ENCODE assay signal across 23 cellular contexts in the genomic region with DNA sequence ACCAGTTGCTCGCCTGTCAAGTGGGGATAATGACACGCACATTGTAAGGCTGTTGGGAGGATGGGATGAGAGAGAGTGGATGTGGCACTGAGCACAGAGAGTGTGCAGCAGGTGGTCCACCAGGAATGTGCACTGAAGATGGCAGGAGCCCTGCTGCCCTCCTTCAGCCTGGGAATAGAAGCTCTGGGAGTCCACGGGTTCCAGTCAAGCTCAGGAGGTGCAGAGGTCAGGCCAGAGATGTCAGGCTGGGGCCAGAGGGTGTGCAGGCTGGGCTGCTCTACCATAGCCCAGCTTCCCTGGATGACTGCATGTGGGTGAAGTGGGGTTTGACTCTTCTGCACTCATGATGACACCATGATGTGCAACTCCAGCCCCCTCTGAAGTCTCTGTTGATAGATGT. TPM values are rescaled to one million over a fixed set of nuclear protein-coding genes. Genes with fewer than 3 reads are reported as not detected.
DNase-seq lines count a peak whose midpoint lies in the region; ATAC-seq and TF ChIP-seq lines count a peak whose summit lies in the region.
"Had no signal": no experiment of that assay in that cellular context is flagged by ENCODE, and none has a peak within 500 bp of the region (broad histone marks: within the 10 kb centered on the region; RNA-seq: fewer than 3 reads in every experiment).

No MANE protein-coding gene starts in this region.

- H3K27me3 ChIP-seq in heart left ventricle, result no peaks in the 10 kb centered on the region
- H3K27me3 ChIP-seq in tibial artery, result peaks cover 0 to 2% of the 10 kb centered on the region in 2 donors
- peaks cover 0 to 3% (median 0%) of the 10 kb centered on the region in 3 experiments for H3K27me3 ChIP-seq in neuronal stem cell (ENCODE audit: control insufficient read depth in 3 of 3, insufficient read depth in 3 of 3, low read depth in 1 of 3, low read length in 3 of 3)
- H3K27me3 ChIP-seq: BE2C; BLaER1 treated with 17β-estradiol and CSF1 and Interleukin-3, amounts not matched to agents 10 nM and 100 nM had no signal

- no peak overlapping the region for H3K4me2 ChIP-seq in neuronal stem cell (ENCODE audit: insufficient read depth, low read length, poor library complexity, severe bottlenecking)
- H3K4me2 ChIP-seq: A549; BLaER1 treated with 17β-estradiol and CSF1 and Interleukin-3, amounts not matched to agents 10 nM and 100 nM had no signal

- ATAC-seq in heart left ventricle, result no peak
- ATAC-seq: A549 had no signal

- H2BK5ac ChIP-seq in neuronal stem cell (ENCODE audit: low read length), result no peak overlapping the region

- DNase-seq in cardiac septum (ENCODE audit: low spot score) (peak; percentile 47), heart left ventricle (no peak), posterior vena cava (ENCODE audit: low spot score) (peak; percentile 26), tibial artery (peak; percentile 5 to 32), neuronal stem cell (ENCODE audit: low spot score) (no peak), NAMALWA (ENCODE audit: low spot score) (no peak), NCI-H226 (no peak)
- DNase-seq: 8988T; ACHN; AML-193; BE2C; CD4-positive, alpha-beta T cell; CD8-positive, alpha-beta memory T cell; DMS 273 treated with DMSO at 0.1 percent for 48 hours; DMS79; EL; GF-D8; GOT3; H7; HCEC 1CT had no signal

- no peak for TF ChIP-seq POLR2A in heart left ventricle (IDR thresholded peaks at IDR 0.05)

- H3K79me1 ChIP-seq in neuronal stem cell (ENCODE audit: low read depth, low read length), result no peaks in the 10 kb centered on the region

- H3K9ac ChIP-seq in neuronal stem cell (ENCODE audit: low read depth, low read length, poor library complexity), result no peak overlapping the region
- H3K9ac ChIP-seq: BLaER1 treated with 17β-estradiol and CSF1 and Interleukin-3, amounts not matched to agents 10 nM and 100 nM had no signal

- H2AFZ ChIP-seq in neuronal stem cell (ENCODE audit: low read length), result no peak overlapping the region

- H3K9me3 ChIP-seq in heart left ventricle, result no peaks in the 10 kb centered on the region
- no peaks in the 10 kb centered on the region for H3K9me3 ChIP-seq in tibial artery
- no peaks in the 10 kb centered on the region for H3K9me3 ChIP-seq in neuronal stem cell (replicated peaks in 1 of 2; ENCODE audit: control insufficient read depth in 2 of 2, insufficient read depth in 1 of 2, low read depth in 1 of 2, low read length in 2 of 2)
- H3K9me3 ChIP-seq: A549; BE2C; BLaER1 treated with 17β-estradiol and CSF1 and Interleukin-3, amounts not matched to agents 10 nM and 100 nM had no signal

- H4K91ac ChIP-seq in neuronal stem cell (ENCODE audit: low read depth, low read length, poor library complexity), result no peak overlapping the region

- H3K36me3 ChIP-seq in heart left ventricle (no peaks in the 10 kb centered on the region), tibial artery (no peaks in the 10 kb centered on the region), neuronal stem cell (replicated peaks in 1 of 2; ENCODE audit: control insufficient read depth in 2 of 2, insufficient read depth in 2 of 2, low read length in 2 of 2) (no peaks in the 10 kb centered on the region)
- H3K36me3 ChIP-seq: BE2C; BLaER1 treated with 17β-estradiol and CSF1 and Interleukin-3, amounts not matched to agents 10 nM and 100 nM had no signal

- H3K18ac ChIP-seq in neuronal stem cell (ENCODE audit: low read length), result no peak overlapping the region

- TF ChIP-seq CTCF in heart left ventricle (IDR thresholded peaks at IDR 0.05) (no peak), tibial artery (IDR thresholded peaks at IDR 0.05) (no peak)

- no peak overlapping the region for H2BK15ac ChIP-seq in neuronal stem cell (ENCODE audit: low read length)

- intact Hi-C loops in cardiac septum (cut with DNase I) (no loop called here), heart left ventricle (cut with DNase I) (loop anchor here in 1 of 10 donors (10.0 kb wide), 1 partner anchor 914 kb away; no protein-coding TSS in a partner anchor), posterior vena cava (cut with DNase I) (loop anchor here in 1 of 2 donors (5.0 kb wide), 1 partner anchor 1286 kb away; no protein-coding TSS in a partner anchor), tibial artery (cut with DNase I; ENCODE audit: low total_unique reads) (no loop called here)

- no peak overlapping the region for H2BK12ac ChIP-seq in neuronal stem cell (ENCODE audit: low read length)

- H3K4me3 ChIP-seq in heart left ventricle (no peak overlapping the region), tibial artery (no peak overlapping the region), neuronal stem cell (ENCODE audit: low read length in 2 of 2) (no peak overlapping the region)
- H3K4me3 ChIP-seq: A549; BLaER1 treated with 17β-estradiol and CSF1 and Interleukin-3, amounts not matched to agents 10 nM and 100 nM had no signal

- H3K4ac ChIP-seq in neuronal stem cell (ENCODE audit: low read length), result no peak overlapping the region

- H3K14ac ChIP-seq in neuronal stem cell (ENCODE audit: low read length), result no peak overlapping the region

- no peak overlapping the region for H2AK5ac ChIP-seq in neuronal stem cell (ENCODE audit: low read depth, low read length)

- peaks cover 0 to 18% (median 10%) of the 10 kb centered on the region in 12 donors for H3K4me1 ChIP-seq in heart left ventricle
- H3K4me1 ChIP-seq in tibial artery, result no peaks in the 10 kb centered on the region
- H3K4me1 ChIP-seq in neuronal stem cell (ENCODE audit: control insufficient read depth in 2 of 2, insufficient read depth in 1 of 2, low read depth in 1 of 2, low read length in 2 of 2), result no peaks in the 10 kb centered on the region
- H3K4me1 ChIP-seq: A549 had no signal

- no peak overlapping the region for H2BK120ac ChIP-seq in neuronal stem cell (ENCODE audit: low read depth, low read length)

- no peak overlapping the region for H3K27ac ChIP-seq in heart left ventricle
- H3K27ac ChIP-seq in tibial artery, result no peak overlapping the region
- H3K27ac ChIP-seq in neuronal stem cell (replicated peaks; ENCODE audit: low read length), result no peak overlapping the region
- H3K27ac ChIP-seq: A549; BLaER1 treated with 17β-estradiol and CSF1 and Interleukin-3, amounts not matched to agents 10 nM and 100 nM had no signal

- no peak overlapping the region for H3K23ac ChIP-seq in neuronal stem cell (ENCODE audit: low read depth, low read length, poor library complexity)

- 62 to 82% (median 76%) methylated on average over 3 of the region's 3 CpGs for WGBS in heart left ventricle, 4 donors
- WGBS in neuronal stem cell (ENCODE audit: extremely low coverage in 2 of 2, insufficient read length in 2 of 2, insufficient replicate concordance in 1 of 2), 2 donors, result no CpG with 5 or more reads among the region's 3 CpGs

- no peak overlapping the region for H4K8ac ChIP-seq in neuronal stem cell (ENCODE audit: low read depth, low read length)

RNA-seq across cellular contexts. Expression of a gene that starts 58.7 kb away (rescaled TPM):
- total RNA-seq in cardiac septum, result not detected
- total RNA-seq in heart left ventricle, result not detected
- polyA plus RNA-seq in heart left ventricle, result not detected
- not detected for total RNA-seq in posterior vena cava
- polyA plus RNA-seq in neuronal stem cell (2013, experiment 1 of 2), result not detected
- polyA plus RNA-seq in neuronal stem cell (2013, experiment 2 of 2), result not detected
- total RNA-seq: CD4-positive, alpha-beta T cell; CD8-positive, alpha-beta memory T cell; H7 had no signal
- polyA plus RNA-seq: A549; CD14-positive monocyte; CD8-positive, alpha-beta memory T cell had no signal

Comparison
In these comparisons a context has a peak if more than half of its experiments do, and no peak if none do; other contexts are left out.
1. DNase-seq: peak in cardiac septum (single experiment), posterior vena cava (single experiment) and tibial artery (2 of 2); none in heart left ventricle (0 of 5), neuronal stem cell (single experiment), NAMALWA (single experiment) and NCI-H226 (single experiment).